ENCODE assay signal across 32 cellular contexts in the genomic region with DNA sequence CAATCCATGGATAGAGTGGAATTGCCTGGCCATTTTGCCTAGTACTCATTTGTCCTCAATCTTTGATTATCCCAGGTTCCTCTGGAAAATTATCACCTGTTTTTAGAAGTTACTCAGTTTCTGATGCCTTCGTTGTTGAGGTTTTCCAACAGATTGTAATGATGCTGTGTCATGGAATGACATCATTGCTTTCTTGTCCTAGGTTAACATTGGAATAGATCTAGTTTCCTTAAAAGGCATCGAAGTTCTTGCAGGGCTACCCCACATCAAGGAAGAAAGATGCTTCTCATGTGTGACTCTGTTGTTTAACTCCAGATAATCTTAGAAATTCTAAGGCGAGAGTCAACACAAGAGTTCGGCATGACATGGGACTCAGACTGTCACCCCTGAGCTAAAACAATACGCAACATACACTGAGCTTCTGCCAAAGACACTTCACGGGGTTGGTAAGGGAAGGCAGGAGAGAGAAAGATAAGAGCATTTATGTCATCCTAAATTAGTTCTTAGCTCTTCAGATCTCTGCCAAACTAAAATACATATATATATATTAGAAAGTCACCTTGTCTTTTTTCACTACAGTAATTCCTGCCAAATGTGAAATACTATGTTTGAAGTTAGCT.
DNase-seq lines count a peak whose midpoint lies in the region; ATAC-seq, FAIRE-seq and TF ChIP-seq lines count a peak whose summit lies in the region.
"Had no signal": no experiment of that assay in that cellular context is flagged by ENCODE, and none has a peak within 500 bp of the region (broad histone marks: within the 10 kb centered on the region; RNA-seq: fewer than 3 reads in every experiment).

No MANE protein-coding gene starts in this region.

- H3K4me1 Mint-ChIP-seq in Calu3 (ENCODE audit: low read depth, unreplicated experiment) (no peaks in the 10 kb centered on the region), T-helper 17 cell (no peaks in the 10 kb centered on the region)
- H3K4me1 Mint-ChIP-seq: activated naive CD8-positive, alpha-beta T cell treated with anti-CD3 and anti-CD28 coated beads for 36 hours; CD14-positive monocyte; memory B cell had no signal

- H3K36me3 ChIP-seq in IMR-90 (ENCODE audit: control insufficient read depth, insufficient read depth, low read length) (no peaks in the 10 kb centered on the region), K562 (ENCODE audit: control insufficient read depth, insufficient read depth, low read length) (no peaks in the 10 kb centered on the region), right atrium auricular region (no peaks in the 10 kb centered on the region), kidney (ENCODE audit: control insufficient read depth in 1 of 2, insufficient read depth in 2 of 2, low read length in 2 of 2) (no peaks in the 10 kb centered on the region)
- H3K36me3 ChIP-seq: ovary, stomach, vagina had no signal

- no peaks in the 10 kb centered on the region for H3K9me3 ChIP-seq in IMR-90 (ENCODE audit: control insufficient read depth, insufficient read depth, low read length)
- H3K9me3 ChIP-seq in K562 (replicated peaks; ENCODE audit: control insufficient read depth, insufficient read depth, low read depth, low read length) = no peaks in the 10 kb centered on the region
- H3K9me3 ChIP-seq in right atrium auricular region = no peaks in the 10 kb centered on the region
- no peaks in the 10 kb centered on the region for H3K9me3 ChIP-seq in T-helper 17 cell (ENCODE audit: control insufficient read depth, low read length, poor library complexity, severe bottlenecking)
- no peaks in the 10 kb centered on the region for H3K9me3 ChIP-seq in kidney (ENCODE audit: control insufficient read depth in 1 of 2, low read length in 2 of 2)
- H3K9me3 ChIP-seq: ovary, vagina had no signal

- POLR2A ChIA-PET in IMR-90 (lab: Charles Lee; ENCODE audit: unreplicated experiment) = no interaction called here
- POLR2A ChIA-PET in K562 (lab: Yijun Ruan, JAX) = no interaction called here

- no peak overlapping the region for H4K5ac ChIP-seq in IMR-90 (ENCODE audit: low read depth, low read length)

- TF ChIP-seq EP300 in K562 (IDR thresholded peaks at IDR 0.05; ENCODE audit: low read length) = no peak

- no peak for ATAC-seq in IMR-90 (ENCODE audit: low read depth)
- no peak for ATAC-seq in K562
- ATAC-seq in T-helper 17 cell = no peak
- ATAC-seq: activated T-cell treated with anti-CD3 and anti-CD28 coated beads, Interleukin-2, amount 50 U/mL, for 4 hours; effector memory CD8-positive, alpha-beta T cell had no signal

- H3K9ac ChIP-seq in IMR-90 (ENCODE audit: low read depth, low read length) (no peak overlapping the region), K562 (ENCODE audit: insufficient read depth in 1 of 2, low read depth in 2 of 2, low read length in 2 of 2) (no peak overlapping the region), kidney (ENCODE audit: low read length in 2 of 2) (no peak overlapping the region)

- CTCF ChIA-PET in IMR-90 (lab: Yijun Ruan, JAX) (interaction anchor here (0.9 kb wide), 1 partner anchor 12 kb away, joined by 3 read pairs; no protein-coding TSS in a partner anchor), K562 (lab: Yijun Ruan, JAX; ENCODE audit: low intra/inter-chr PET ratio) (no interaction called here), Calu3 (lab: Charles Lee) (no interaction called here)

- H3K27me3 ChIP-seq in IMR-90 (ENCODE audit: control insufficient read depth, insufficient read depth, low read length) = no peaks in the 10 kb centered on the region
- H3K27me3 ChIP-seq in K562 (ENCODE audit: control insufficient read depth in 2 of 2, insufficient read depth in 2 of 2, low read length in 2 of 2) = no peaks in the 10 kb centered on the region
- H3K27me3 ChIP-seq in right atrium auricular region = no peaks in the 10 kb centered on the region
- H3K27me3 ChIP-seq: ovary, stomach, vagina had no signal

- H3K9me3 Mint-ChIP-seq in Calu3 (ENCODE audit: low read depth, unreplicated experiment) = no peaks in the 10 kb centered on the region
- H3K9me3 Mint-ChIP-seq: activated naive CD8-positive, alpha-beta T cell treated with anti-CD3 and anti-CD28 coated beads for 36 hours; activated T-cell treated with anti-CD3 and anti-CD28 coated beads, Interleukin-2, amount 50 U/mL, for 4 hours; CD14-positive monocyte; effector memory CD8-positive, alpha-beta T cell; memory B cell had no signal

- in situ Hi-C loops in IMR-90 (cut with MboI; ENCODE audit: low sequenced_read_pairs) = no loop called here
- in situ Hi-C loops in K562 (cut with MboI) = no loop called here

- dilution Hi-C loops in IMR-90 (cut with HindIII; ENCODE audit: low sequenced_read_pairs, unreplicated experiment) = no loop called here

- no peak for TF ChIP-seq RAD21 in IMR-90 (IDR thresholded peaks at IDR 0.05; ENCODE audit: low read length)
- no peak for TF ChIP-seq RAD21 in K562 (CRISPR knock-in tag; conservative IDR thresholded peaks at IDR 0.05 in 1 of 2, IDR thresholded peaks at IDR 0.05 in 1 of 2)

- no peak overlapping the region for H3K4me2 ChIP-seq in IMR-90 (ENCODE audit: low read depth, low read length)
- no peak overlapping the region for H3K4me2 ChIP-seq in K562 (ENCODE audit: insufficient read depth, low read length)

- no peak overlapping the region for H2AK9ac ChIP-seq in IMR-90 (replicated peaks; ENCODE audit: low read depth, low read length, poor library complexity)

- H3K36me3 Mint-ChIP-seq in Calu3 (ENCODE audit: insufficient read depth, unreplicated experiment) (no peaks in the 10 kb centered on the region), T-helper 17 cell (ENCODE audit: low read depth) (no peaks in the 10 kb centered on the region)
- H3K36me3 Mint-ChIP-seq: activated naive CD8-positive, alpha-beta T cell treated with anti-CD3 and anti-CD28 coated beads for 36 hours; CD14-positive monocyte; memory B cell had no signal

- 20% methylated on average over 1 of the region's 6 CpGs; no CpG with 5 or more reads in 1 of the 2 experiments for WGBS in IMR-90 (ENCODE audit: extremely low coverage in 2 of 2, insufficient read length in 1 of 2), 2 experiments
- WGBS in K562 (ENCODE audit: insufficient coverage, low coverage, missing lambda C conversion rate) = 0% methylated on average over 6 of the region's 6 CpGs

- no peak overlapping the region for H3K18ac ChIP-seq in IMR-90 (ENCODE audit: low read depth, low read length)

- H3K9me1 ChIP-seq in IMR-90 (ENCODE audit: insufficient read depth, low read length) (no peaks in the 10 kb centered on the region), K562 (ENCODE audit: control insufficient read depth, insufficient read depth, low read length) (no peaks in the 10 kb centered on the region)

- TF ChIP-seq POLR2A in IMR-90 (IDR thresholded peaks at IDR 0.05; ENCODE audit: low read depth, low read length) (no peak), K562 (conservative IDR thresholded peaks at IDR 0.05) (no peak)

- H2BK15ac ChIP-seq in IMR-90 (ENCODE audit: low read depth, low read length) = no peak overlapping the region

- no peak overlapping the region for H3K14ac ChIP-seq in IMR-90 (replicated peaks; ENCODE audit: low read depth, low read length)

- H3K4me3 ChIP-seq in IMR-90 (ENCODE audit: insufficient read depth, low read depth, low read length) = no peak overlapping the region
- no peak overlapping the region for H3K4me3 ChIP-seq in K562
- no peak overlapping the region for H3K4me3 ChIP-seq in right atrium auricular region
- no peak overlapping the region for H3K4me3 ChIP-seq in kidney (ENCODE audit: low read length in 2 of 2)
- H3K4me3 ChIP-seq: ovary, stomach, vagina had no signal

- no peaks in the 10 kb centered on the region for H3K79me2 ChIP-seq in K562 (ENCODE audit: control insufficient read depth, insufficient read depth, low read length)

- H3K27me3 Mint-ChIP-seq in Calu3 (ENCODE audit: unreplicated experiment) = peaks cover 68% of the 10 kb centered on the region
- H3K27me3 Mint-ChIP-seq in T-helper 17 cell = no peaks in the 10 kb centered on the region
- H3K27me3 Mint-ChIP-seq: effector memory CD8-positive, alpha-beta T cell had no signal

- no peak overlapping the region for H3K4ac ChIP-seq in IMR-90 (ENCODE audit: low read depth, low read length)

- TF ChIP-seq CTCF in IMR-90 (conservative IDR thresholded peaks at IDR 0.05; ENCODE audit: low read depth, low read length) (no peak), K562 (IDR thresholded peaks at IDR 0.05 in 2 of 3, conservative IDR thresholded peaks at IDR 0.05 in 1 of 3; ENCODE audit: insufficient read depth in 2 of 3, low read depth in 1 of 3, low read length in 3 of 3) (no peak), right atrium auricular region (IDR thresholded peaks at IDR 0.05) (no peak), Calu3 (IDR thresholded peaks at IDR 0.05; ENCODE audit: unreplicated experiment) (no peak), kidney (IDR thresholded peaks at IDR 0.05; ENCODE audit: borderline replicate concordance, extremely low read depth, insufficient read depth) (no peak)

- no peaks in the 10 kb centered on the region for H4K20me1 ChIP-seq in IMR-90 (ENCODE audit: insufficient read depth, low read length)
- H4K20me1 ChIP-seq in K562 (replicated peaks; ENCODE audit: control insufficient read depth, insufficient read depth, low read length) = no peaks in the 10 kb centered on the region

- H2BK5ac ChIP-seq in IMR-90 (ENCODE audit: low read depth, low read length, poor library complexity, severe bottlenecking) = no peak overlapping the region

- no TSS peak for BruUV-seq in IMR-90 (replicated peaks; lab: Mats Ljungman, UMichigan)
- BruUV-seq in K562 (replicated peaks; lab: Mats Ljungman, UMichigan) = no TSS peak
- BruUV-seq in Calu3 (replicated peaks; lab: Mats Ljungman, UMichigan) = no TSS peak

- H3K4me1 ChIP-seq in IMR-90 (ENCODE audit: control insufficient read depth, insufficient read depth, low read length) = no peaks in the 10 kb centered on the region
- no peaks in the 10 kb centered on the region for H3K4me1 ChIP-seq in K562 (replicated peaks in 1 of 2; ENCODE audit: control insufficient read depth in 2 of 2, insufficient read depth in 2 of 2, low read length in 2 of 2)
- H3K4me1 ChIP-seq in right atrium auricular region = no peaks in the 10 kb centered on the region
- H3K4me1 ChIP-seq in kidney (ENCODE audit: control insufficient read depth in 1 of 2, insufficient read depth in 1 of 2, low read depth in 1 of 2, low read length in 2 of 2) = no peaks in the 10 kb centered on the region
- H3K4me1 ChIP-seq: stomach had no signal

- H2BK120ac ChIP-seq in IMR-90 (ENCODE audit: low read depth, low read length) = no peak overlapping the region

- no peak overlapping the region for H4K91ac ChIP-seq in IMR-90 (ENCODE audit: insufficient read depth, low read depth, low read length)

- no peak overlapping the region for H2AK5ac ChIP-seq in IMR-90 (ENCODE audit: low read depth, low read length)

- no peak overlapping the region for H3K23ac ChIP-seq in IMR-90 (ENCODE audit: low read depth, low read length)

- peak; percentile 23 for DNase-seq in AG08395 (ENCODE audit: low spot score)
- peak; percentile 6 for DNase-seq in IMR-90
- no peak for DNase-seq in K562 (ENCODE audit: extremely low read depth in 1 of 4, low spot score in 3 of 4)
- no peak for DNase-seq in right atrium auricular region (ENCODE audit: low spot score)
- DNase-seq in NCI-H82 (lab: John Stamatoyannopoulos, UW) = no peak
- DNase-seq in Calu3 = no peak
- DNase-seq in T-helper 17 cell = no peak
- no peak for DNase-seq in kidney
- DNase-seq: activated CD4-positive, alpha-beta T cell treated with anti-CD3 and anti-CD28 coated beads, Interleukin-2, amount 50 U/mL, for 1 hour; activated CD4-positive, CD25-positive, alpha-beta regulatory T cell; activated gamma-delta T cell; activated naive CD8-positive, alpha-beta T cell treated with anti-CD3 and anti-CD28 coated beads for 36 hours; activated T-cell treated with anti-CD3 and anti-CD28 coated beads, Interleukin-2, amount 50 U/mL, for 4 hours; aorta; central memory CD4-positive, alpha-beta T cell; effector memory CD8-positive, alpha-beta T cell; erythroblast; H7; NCI-H1048; NCI-H187 treated with DMSO at 0.1 percent for 48 hours; NCI-H2171; ovary; RPMI8226; stimulated activated CD8-positive, alpha-beta memory T cell treated with anti-CD3 and anti-CD28 coated beads, Interleukin-4, amount 100 ng/mL, for 48 hours; stomach; T-helper 1 cell had no signal

- no peak overlapping the region for H2BK20ac ChIP-seq in IMR-90 (ENCODE audit: low read depth, low read length)

- FAIRE-seq in K562 (lab: Jason Lieb, UNC) (no peak), kidney (lab: Jason Lieb, UNC) (no peak)
- FAIRE-seq: D721Med, GM18507, GM19239 had no signal

- H3K4me3 Mint-ChIP-seq in Calu3 (ENCODE audit: low read depth, unreplicated experiment) = no peak overlapping the region
- H3K4me3 Mint-ChIP-seq in T-helper 17 cell = no peak overlapping the region
- H3K4me3 Mint-ChIP-seq: activated naive CD8-positive, alpha-beta T cell treated with anti-CD3 and anti-CD28 coated beads for 36 hours; activated T-cell treated with anti-CD3 and anti-CD28 coated beads, Interleukin-2, amount 50 U/mL, for 4 hours; CD14-positive monocyte; effector memory CD8-positive, alpha-beta T cell; memory B cell had no signal

- H3K79me1 ChIP-seq in IMR-90 (ENCODE audit: low read depth in 1 of 2, low read length in 2 of 2) = no peaks in the 10 kb centered on the region

- H2AFZ ChIP-seq in IMR-90 (replicated peaks; ENCODE audit: low read length, poor library complexity) (no peak overlapping the region), K562 (ENCODE audit: low read depth, low read length) (no peak overlapping the region)

- H3K27ac Mint-ChIP-seq in Calu3 (ENCODE audit: unreplicated experiment) (no peak overlapping the region), T-helper 17 cell (no peak overlapping the region)
- H3K27ac Mint-ChIP-seq: activated naive CD8-positive, alpha-beta T cell treated with anti-CD3 and anti-CD28 coated beads for 36 hours; CD14-positive monocyte; effector memory CD8-positive, alpha-beta T cell; memory B cell had no signal

- H3K56ac ChIP-seq in IMR-90 (ENCODE audit: extremely low read depth, insufficient read depth, low read length) = no peak overlapping the region

- intact Hi-C loops in IMR-90 (cut with micrococcal nuclease) (no loop called here), K562 (cut with micrococcal nuclease) (no loop called here), Calu3 (cut with micrococcal nuclease; ENCODE audit: unreplicated experiment) (no loop called here), kidney (cut with DNase I) (no loop called here)

- H4K8ac ChIP-seq in IMR-90 (ENCODE audit: low read depth in 2 of 2, low read length in 2 of 2) = no peak overlapping the region

- H3K27ac ChIP-seq in IMR-90 (ENCODE audit: insufficient read depth, low read length) = no peak overlapping the region
- no peak overlapping the region for H3K27ac ChIP-seq in K562 (ENCODE audit: extremely low read depth, low read depth, low read length)
- H3K27ac ChIP-seq in right atrium auricular region = peak overlapping the region; percentile 41 to 74
- H3K27ac ChIP-seq in kidney (ENCODE audit: low read depth in 2 of 2, low read length in 2 of 2) = no peak overlapping the region
- H3K27ac ChIP-seq: ovary, stomach, vagina had no signal

Comparison
In these comparisons a context has a peak if more than half of its experiments do, and no peak if none do; other contexts are left out.
1. DNase-seq: peak in AG08395 (single experiment) and IMR-90 (single experiment); none in K562 (0 of 4), right atrium auricular region (single experiment), NCI-H82 (single experiment), Calu3 (single experiment), T-helper 17 cell (0 of 3) and kidney (single experiment).
2. H3K27ac ChIP-seq: peak in right atrium auricular region (2 of 2); none in IMR-90 (single experiment), K562 (single experiment) and kidney (0 of 2).